Comparison of ENCODE assay signal across 8 cellular contexts in the genomic region with DNA sequence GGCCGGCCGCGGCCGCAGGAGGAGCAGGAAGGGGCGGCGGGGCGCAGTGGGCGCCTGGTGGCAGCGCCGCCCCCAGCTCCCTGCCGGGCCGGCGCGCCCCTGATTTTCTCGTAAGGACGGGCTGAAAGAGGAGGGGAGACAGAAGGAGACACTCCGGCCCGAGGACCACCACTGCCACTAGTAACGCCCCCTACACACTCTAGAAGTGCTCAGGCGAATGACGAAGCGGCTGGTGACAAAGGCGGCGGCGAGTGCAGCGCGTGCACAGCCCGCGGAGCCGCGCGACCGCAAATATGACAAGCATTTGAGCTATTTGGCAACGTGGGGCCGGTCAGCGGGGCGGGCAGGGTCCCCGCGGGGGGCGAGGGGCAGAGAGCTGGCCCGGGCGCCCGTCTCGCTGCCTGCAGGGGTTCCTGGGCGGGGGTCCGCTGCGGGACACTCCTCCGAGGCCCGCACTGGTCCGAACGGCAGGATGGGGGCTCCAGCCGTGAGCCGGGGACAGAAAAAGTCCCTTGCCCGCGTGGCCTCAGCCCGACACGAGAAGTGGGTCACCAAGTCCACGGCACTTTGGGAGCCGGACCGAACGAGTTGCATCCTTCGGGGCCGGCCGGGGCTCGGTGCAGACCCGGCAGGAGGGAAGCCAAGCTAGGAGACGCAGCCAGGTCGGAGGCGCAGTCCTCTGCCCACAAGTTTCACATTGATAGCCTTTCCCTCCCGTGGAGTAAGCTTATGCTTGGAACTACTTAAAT.
DNase-seq lines count a peak whose midpoint lies in the region; ATAC-seq and TF ChIP-seq lines count a peak whose summit lies in the region.

No MANE protein-coding gene starts in this region.

- DNase-seq in NB4 (ENCODE audit: low read depth): peak; percentile 90
- peak; percentile 55 for DNase-seq in T-helper 9 cell
- DNase-seq in astrocyte of the cerebellum (ENCODE audit: low read depth): peak; percentile 64
- no peak for DNase-seq in GM20000 (ENCODE audit: low spot score)

- H3K27ac ChIP-seq in skin epidermis: peak overlapping the region; percentile 71 to 100 (median 96)

- H3K4me3 ChIP-seq in NB4 (ENCODE audit: low read depth, low read length) (peak overlapping the region; percentile 51), astrocyte of the cerebellum (ENCODE audit: low read depth, low read length) (peak overlapping the region; percentile 83), iPS-11a (ENCODE audit: low read depth, low read length) (peak overlapping the region; percentile 76), skin epidermis (peak overlapping the region; percentile 61 to 97 (median 87))

- in situ Hi-C loops in astrocyte of the cerebellum (cut with HindIII; ENCODE audit: low sequenced_read_pairs): no loop called here

- TF ChIP-seq POLR2A in NB4 (IDR thresholded peaks at IDR 0.05; ENCODE audit: extremely low read depth, insufficient read length): peak; percentile 78

- TF ChIP-seq CTCF in NB4 (IDR thresholded peaks at IDR 0.05; ENCODE audit: low read depth, low read length) (peak; percentile 9), astrocyte of the cerebellum (IDR thresholded peaks at IDR 0.05; ENCODE audit: low read depth, low read length, missing control alignments) (no peak), GM20000 (IDR thresholded peaks at IDR 0.05; ENCODE audit: extremely low read depth, missing control alignments) (no peak)

- ATAC-seq in GM18498 (IDR thresholded peaks at IDR 0.05; ENCODE audit: unreplicated experiment) (peak; percentile 43), HG02610 (IDR thresholded peaks at IDR 0.05; ENCODE audit: unreplicated experiment) (peak; percentile 42)
